Comparison of ENCODE assay signal across 8 cellular contexts in genomic region chr17:50397111-50397918, GRCh38. TPM values are rescaled to one million over a fixed set of nuclear protein-coding genes. Genes with fewer than 3 reads are reported as not detected.
DNase-seq lines count a peak whose midpoint lies in the region; ATAC-seq and TF ChIP-seq lines count a peak whose summit lies in the region.

LRRC59 (minus strand) TSS chr17:50397523; CDS start chr17:50397317, 206 bp downstream.

- intact Hi-C loops in aorta (cut with DNase I) = no loop called here

- WGBS in aorta, 2 donors = 1% methylated on average over 67 to 70 of the region's 70 CpGs

- no peaks in the 10 kb centered on the region for H3K27me3 ChIP-seq in aorta (ENCODE audit: control insufficient read depth in 1 of 2, insufficient read depth in 2 of 2, low read length in 1 of 2)

- H3K4me3 ChIP-seq in astrocyte of the cerebellum (ENCODE audit: low read depth, low read length) = peak within 1 kb of the TSS; percentile 88
- H3K4me3 ChIP-seq in aorta (ENCODE audit: low read length in 2 of 2) = peak within 1 kb of the TSS; percentile 31 to 79

- TF ChIP-seq CTCF in astrocyte of the cerebellum (IDR thresholded peaks at IDR 0.05; ENCODE audit: low read depth, low read length, missing control alignments) = peak; percentile 89

- in situ Hi-C loops in astrocyte of the cerebellum (cut with HindIII; ENCODE audit: low sequenced_read_pairs) = no loop called here

- H3K27ac ChIP-seq in aorta (ENCODE audit: low read depth in 1 of 2, low read length in 2 of 2) = peak within 1 kb of the TSS in 1 of 2 donors; percentile 0

- peaks cover 0 to 2% of the 10 kb centered on the region in 2 donors for H3K36me3 ChIP-seq in aorta (ENCODE audit: control insufficient read depth in 1 of 2, insufficient read depth in 2 of 2, low read length in 1 of 2)

- DNase-seq in NCI-H1694 treated with DMSO at 0.1 percent for 48 hours (lab: John Stamatoyannopoulos, UW) (peak; percentile 56), T-helper 22 cell (ENCODE audit: low read depth) (peak; percentile 81), astrocyte of the cerebellum (ENCODE audit: low read depth) (peak; percentile 59), hepatic stellate cell (ENCODE audit: low spot score) (peak; percentile 85), renal cortical epithelial cell (ENCODE audit: low read depth) (peak; percentile 55), aorta (peak; percentile 93 to 98)

- no peaks in the 10 kb centered on the region for H3K9me3 ChIP-seq in aorta (ENCODE audit: control insufficient read depth, low read length)

- peak; percentile 96 for ATAC-seq in GM18502 (IDR thresholded peaks at IDR 0.05; ENCODE audit: poor library complexity, unreplicated experiment)
- peak; percentile 94 for ATAC-seq in HG02884 (IDR thresholded peaks at IDR 0.05; ENCODE audit: unreplicated experiment)
- ATAC-seq in aorta (ENCODE audit: low FRiP score) = peak; percentile 99

- H3K4me1 ChIP-seq in aorta (ENCODE audit: control insufficient read depth in 1 of 2, insufficient read depth in 2 of 2, low read length in 2 of 2) = peaks cover 0 to 2% of the 10 kb centered on the region in 2 donors

RNA-seq across cellular contexts. Expression of gene LRRC59, which starts in this region (rescaled TPM):
- total RNA-seq in renal cortical epithelial cell (141 and 219 TPM in 2 replicates), aorta (10 to 100 TPM; 46.7 to 77.6 TPM)
- 10 to 100 TPM; 33.1 to 44.1 TPM for polyA plus RNA-seq in aorta
